8 cellular contexts compared by ENCODE assay signal in the genomic region with DNA sequence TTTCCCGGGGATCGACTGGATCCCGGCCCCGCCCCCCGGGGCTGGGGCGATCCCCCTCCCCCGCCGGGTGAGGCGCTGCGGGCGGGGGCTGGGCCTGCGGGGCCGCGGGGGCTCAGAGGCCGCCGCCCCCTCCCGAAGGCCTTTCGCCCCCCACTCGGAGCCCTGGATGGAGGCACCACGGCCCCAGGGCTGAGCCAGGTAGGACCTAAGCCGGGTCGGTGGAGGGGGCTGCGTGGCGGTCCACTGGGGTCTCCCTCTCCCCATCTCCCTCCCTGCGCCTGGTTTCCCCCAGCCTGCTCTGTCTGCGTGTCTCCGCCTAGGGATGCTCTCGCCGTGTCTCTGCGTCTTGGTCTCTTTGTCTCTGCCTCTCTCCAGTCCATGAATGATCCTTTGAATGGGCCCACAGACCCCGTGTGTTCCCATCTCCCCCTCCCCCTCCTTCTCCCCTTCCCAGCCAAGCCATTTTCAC. TPM values are rescaled to one million over a fixed set of nuclear protein-coding genes. Genes with fewer than 3 reads are reported as not detected.
DNase-seq lines count a peak whose midpoint lies in the region; ATAC-seq and TF ChIP-seq lines count a peak whose summit lies in the region.

No MANE protein-coding gene starts in this region.

- DNase-seq in GM03348 (ENCODE audit: low spot score) (peak; percentile 61), WTC11 (ENCODE audit: low spot score) (no peak), head of caudate nucleus (peak in 28 of 42 donors; percentile 9 to 61 (median 38)), skeletal muscle cell (ENCODE audit: low read depth) (no peak), AML-193 (lab: John Stamatoyannopoulos, UW) (no peak), kidney tubule cell (ENCODE audit: low spot score) (no peak), foreskin melanocyte (no peak)

- POLR2A ChIA-PET in WTC11 (lab: Charles Lee): interaction anchor here (2.5 kb wide), 1 partner anchor 31 kb away, joined by 38 read pairs; a partner anchor contains a TSS

- H3K36me3 Mint-ChIP-seq in WTC11: peaks cover 20% of the 10 kb centered on the region

- CTCF ChIA-PET in WTC11 (lab: Charles Lee): interaction anchor here (1.6 to 3.5 kb wide), 8 partner anchors 11 to 155 kb away, joined by 7 to 59 read pairs (median 23); a partner anchor contains a TSS

- H3K9me3 Mint-ChIP-seq in WTC11: no peaks in the 10 kb centered on the region

- peak overlapping the region; percentile 85 for H3K4me3 Mint-ChIP-seq in WTC11

- H3K27me3 Mint-ChIP-seq in WTC11 (ENCODE audit: low read depth): no peaks in the 10 kb centered on the region; the same call in 1 of the 2 replicates

- ATAC-seq in WTC11 (no peak), HG02571 (IDR thresholded peaks at IDR 0.05; ENCODE audit: unreplicated experiment) (no peak)

- peak overlapping the region; percentile 82 for H3K4me3 ChIP-seq in skeletal muscle cell (ENCODE audit: low read depth, low read length)

- H3K4me1 Mint-ChIP-seq in WTC11: peaks cover 30% of the 10 kb centered on the region

- H3K27ac Mint-ChIP-seq in WTC11: 0 out of 2 replicates have a peak overlapping the region, but pooled peaks have one; percentile 87

- TF ChIP-seq CTCF in WTC11 (IDR thresholded peaks at IDR 0.05): no peak

- intact Hi-C loops in head of caudate nucleus (cut with DNase I): no loop called here

TF ChIP-seq in WTC11, 78 proteins besides CTCF, POLR2A, EP300 and RAD21:
- TF ChIP-seq, protein P1, sequence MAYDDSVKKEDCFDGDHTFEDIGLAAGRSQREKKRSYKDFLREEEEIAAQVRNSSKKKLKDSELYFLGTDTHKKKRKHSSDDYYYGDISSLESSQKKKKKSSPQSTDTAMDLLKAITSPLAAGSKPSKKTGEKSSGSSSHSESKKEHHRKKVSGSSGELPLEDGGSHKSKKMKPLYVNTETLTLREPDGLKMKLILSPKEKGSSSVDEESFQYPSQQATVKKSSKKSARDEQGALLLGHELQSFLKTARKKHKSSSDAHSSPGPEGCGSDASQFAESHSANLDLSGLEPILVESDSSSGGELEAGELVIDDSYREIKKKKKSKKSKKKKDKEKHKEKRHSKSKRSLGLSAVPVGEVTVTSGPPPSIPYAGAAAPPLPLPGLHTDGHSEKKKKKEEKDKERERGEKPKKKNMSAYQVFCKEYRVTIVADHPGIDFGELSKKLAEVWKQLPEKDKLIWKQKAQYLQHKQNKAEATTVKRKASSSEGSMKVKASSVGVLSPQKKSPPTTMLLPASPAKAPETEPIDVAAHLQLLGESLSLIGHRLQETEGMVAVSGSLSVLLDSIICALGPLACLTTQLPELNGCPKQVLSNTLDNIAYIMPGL (CRISPR knock-in tag; IDR thresholded peaks at IDR 0.05): 0 out of 2 replicates have a peak, but pooled peaks have one; percentile 13
- TF ChIP-seq, protein P2, sequence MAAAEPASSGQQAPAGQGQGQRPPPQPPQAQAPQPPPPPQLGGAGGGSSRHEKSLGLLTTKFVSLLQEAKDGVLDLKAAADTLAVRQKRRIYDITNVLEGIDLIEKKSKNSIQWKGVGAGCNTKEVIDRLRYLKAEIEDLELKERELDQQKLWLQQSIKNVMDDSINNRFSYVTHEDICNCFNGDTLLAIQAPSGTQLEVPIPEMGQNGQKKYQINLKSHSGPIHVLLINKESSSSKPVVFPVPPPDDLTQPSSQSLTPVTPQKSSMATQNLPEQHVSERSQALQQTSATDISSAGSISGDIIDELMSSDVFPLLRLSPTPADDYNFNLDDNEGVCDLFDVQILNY (CRISPR knock-in tag; IDR thresholded peaks at IDR 0.05): no peak
- TF ChIP-seq ZNF671 (CRISPR knock-in tag; IDR thresholded peaks at IDR 0.05): no peak
- 0 out of 2 replicates have a peak, but pooled peaks have one; percentile 24 for TF ChIP-seq TEAD1 (CRISPR knock-in tag; IDR thresholded peaks at IDR 0.05)

RNA-seq across cellular contexts. Expression of a gene that starts 1.6 kb away (rescaled TPM):
- total RNA-seq in WTC11 (2021): 132 to 180 TPM (median 178 TPM) in 3 replicates

RNA-seq across cellular contexts. Expression of a gene that starts 2.2 kb away (rescaled TPM):
- 76.7 to 112 TPM (median 96.9 TPM) in 3 replicates for total RNA-seq in WTC11 (2021)

RNA-seq across cellular contexts. Expression of a gene that starts 11.1 kb away (rescaled TPM):
- total RNA-seq in WTC11 (2021): 34.1 to 42.7 TPM (median 37.6 TPM) in 3 replicates

RNA-seq across cellular contexts. Expression of a gene that starts 14.7 kb away (rescaled TPM):
- 0.18 to 0.35 TPM in 2 of 3 replicates, not detected in the other for total RNA-seq in WTC11 (2021)

RNA-seq across cellular contexts. Expression of a gene that starts 20.0 kb away (rescaled TPM):
- 0.13 TPM in 1 of 3 replicates, not detected in the others for total RNA-seq in WTC11 (2021)

Comparison
In these comparisons a context has a peak if more than half of its experiments do, and no peak if none do; other contexts are left out.
1. DNase-seq: peak in GM03348 (single experiment) and head of caudate nucleus (28 of 42); none in WTC11 (single experiment), skeletal muscle cell (single experiment), AML-193 (0 of 2), kidney tubule cell (single experiment) and foreskin melanocyte (single experiment).